ENCODE assay signal across 10 cellular contexts in genomic region chr16:87789437-87790277, GRCh38. TPM values are rescaled to one million over a fixed set of nuclear protein-coding genes. Genes with fewer than 3 reads are reported as not detected.
DNase-seq lines count a peak whose midpoint lies in the region; ATAC-seq and TF ChIP-seq lines count a peak whose summit lies in the region.
"Had no signal": no experiment of that assay in that cellular context is flagged by ENCODE, and none has a peak within 500 bp of the region (broad histone marks: within the 10 kb centered on the region; RNA-seq: fewer than 3 reads in every experiment).

No MANE protein-coding gene starts in this region.

- intact Hi-C loops in left lung (cut with DNase I) = no loop called here

- H3K4me3 ChIP-seq in ACC112 (ENCODE audit: low read depth, low read length) = no peak overlapping the region
- H3K4me3 ChIP-seq in left lung = no peak overlapping the region

- H3K79me2 ChIP-seq in ACC112 (ENCODE audit: control insufficient read depth, insufficient read depth, low read length, unreplicated experiment) = no peaks in the 10 kb centered on the region

- no peaks in the 10 kb centered on the region for H3K36me3 Mint-ChIP-seq in activated naive CD8-positive, alpha-beta T cell treated with anti-CD3 and anti-CD28 coated beads, Interleukin-2, amount 50 U/mL, for 24 hours (ENCODE audit: low read depth)
- H3K36me3 Mint-ChIP-seq: activated naive CD8-positive, alpha-beta T cell treated with anti-CD3 and anti-CD28 coated beads for 36 hours had no signal

- no peaks in the 10 kb centered on the region for H3K9me3 ChIP-seq in left lung

- no peak for TF ChIP-seq CTCF in left lung (IDR thresholded peaks at IDR 0.05)

- no peaks in the 10 kb centered on the region for H3K27me3 ChIP-seq in ACC112 (ENCODE audit: insufficient read depth, low read length)
- H3K27me3 ChIP-seq in left lung = peaks cover 0 to 4% of the 10 kb centered on the region in 2 donors

- no peak overlapping the region for H2AFZ ChIP-seq in ACC112 (ENCODE audit: low read length, unreplicated experiment)

- no peak overlapping the region for H3K4me3 Mint-ChIP-seq in activated naive CD8-positive, alpha-beta T cell treated with anti-CD3 and anti-CD28 coated beads, Interleukin-2, amount 50 U/mL, for 24 hours
- H3K4me3 Mint-ChIP-seq: activated naive CD8-positive, alpha-beta T cell treated with anti-CD3 and anti-CD28 coated beads for 36 hours had no signal

- H3K27me3 Mint-ChIP-seq in activated naive CD8-positive, alpha-beta T cell treated with anti-CD3 and anti-CD28 coated beads, Interleukin-2, amount 50 U/mL, for 24 hours = no peaks in the 10 kb centered on the region
- H3K27me3 Mint-ChIP-seq: activated naive CD8-positive, alpha-beta T cell treated with anti-CD3 and anti-CD28 coated beads for 36 hours had no signal

- no peak overlapping the region for H3K27ac Mint-ChIP-seq in activated naive CD8-positive, alpha-beta T cell treated with anti-CD3 and anti-CD28 coated beads, Interleukin-2, amount 50 U/mL, for 24 hours
- H3K27ac Mint-ChIP-seq: activated naive CD8-positive, alpha-beta T cell treated with anti-CD3 and anti-CD28 coated beads for 36 hours had no signal

- H3K9me3 Mint-ChIP-seq in activated naive CD8-positive, alpha-beta T cell treated with anti-CD3 and anti-CD28 coated beads, Interleukin-2, amount 50 U/mL, for 24 hours = no peaks in the 10 kb centered on the region
- H3K9me3 Mint-ChIP-seq: activated naive CD8-positive, alpha-beta T cell treated with anti-CD3 and anti-CD28 coated beads for 36 hours had no signal

- H3K4me1 ChIP-seq in ACC112 (ENCODE audit: control insufficient read depth, insufficient read depth, low read length, unreplicated experiment) = peaks cover 26% of the 10 kb centered on the region
- peaks cover 0 to 3% of the 10 kb centered on the region in 2 donors for H3K4me1 ChIP-seq in left lung

- H3K4me1 Mint-ChIP-seq in activated naive CD8-positive, alpha-beta T cell treated with anti-CD3 and anti-CD28 coated beads, Interleukin-2, amount 50 U/mL, for 24 hours = no peaks in the 10 kb centered on the region

- ATAC-seq in left lung = peak; percentile 48
- ATAC-seq in HG03378 (IDR thresholded peaks at IDR 0.05; ENCODE audit: unreplicated experiment) = no peak
- no peak for ATAC-seq in activated naive CD8-positive, alpha-beta T cell treated with anti-CD3 and anti-CD28 coated beads, Interleukin-2, amount 50 U/mL, for 24 hours

- in situ Hi-C loops in T47D (cut with HindIII; ENCODE audit: low pct_unique_long_range_greater_than_20kb, low sequenced_read_pairs) = no loop called here

- H3K36me3 ChIP-seq in ACC112 (ENCODE audit: insufficient read depth, low read length) (no peaks in the 10 kb centered on the region), left lung (no peaks in the 10 kb centered on the region)

- DNase-seq in HuH-7 (ENCODE audit: low spot score) (peak; percentile 75), T47D (ENCODE audit: low read depth in 1 of 2, low spot score in 1 of 2) (peak; percentile 73 to 94), left lung (peak in 1 of 2 donors; percentile 3), pons (ENCODE audit: low spot score) (no peak), NCI-H1092 treated with DMSO at 0.1 percent for 48 hours (lab: John Stamatoyannopoulos, UW) (no peak)
- no peak for DNase-seq in activated naive CD8-positive, alpha-beta T cell treated with anti-CD3 and anti-CD28 coated beads, Interleukin-2, amount 50 U/mL, for 24 hours
- DNase-seq: activated naive CD8-positive, alpha-beta T cell treated with anti-CD3 and anti-CD28 coated beads for 36 hours had no signal

- H3K27ac ChIP-seq in ACC112 (ENCODE audit: low read depth, low read length) = peak overlapping the region; percentile 40; the same call in 1 of the 2 replicates
- H3K27ac ChIP-seq in left lung = no peak overlapping the region
- H3K27ac ChIP-seq: C4-2B had no signal

RNA-seq across cellular contexts. Expression of gene KLHDC4, which starts 23.9 kb away (rescaled TPM):
- 10 to 100 TPM; 31.3 to 32.8 TPM for total RNA-seq in left lung

Comparison
In these comparisons a context has a peak if more than half of its experiments do, and no peak if none do; other contexts are left out.
1. DNase-seq: peak in HuH-7 (single experiment) and T47D (2 of 2); none in pons (single experiment), activated naive CD8-positive, alpha-beta T cell treated with anti-CD3 and anti-CD28 coated beads, Interleukin-2, amount 50 U/mL, for 24 hours (single experiment) and NCI-H1092 treated with DMSO at 0.1 percent for 48 hours (single experiment).